ENCODE assay signal across 29 cellular contexts in genomic region chr4:25955705-25956104, GRCh38.
"Had no signal": no experiment of that assay in that cellular context is flagged by ENCODE, and none has a peak within 500 bp of the region (broad histone marks: within the 10 kb centered on the region; RNA-seq: fewer than 3 reads in every experiment).

No MANE protein-coding gene starts in this region.

- H3K36me3 Mint-ChIP-seq: activated naive CD4-positive, alpha-beta T cell treated with anti-CD3 and anti-CD28 coated beads, Interleukin-2, amount 10 ng/mL, durations not matched to agents 7 days and 5 days; activated naive CD8-positive, alpha-beta T cell treated with anti-CD3 and anti-CD28 coated beads, Interleukin-2, amount 10 ng/mL, durations not matched to agents 7 days and 5 days; brain had no signal

- H3K4me1 Mint-ChIP-seq: activated B cell treated with CpG ODN at 0.5 μM for 24 hours had no signal

- ATAC-seq: activated CD4-positive, CD25-positive, alpha-beta regulatory T cell treated with anti-CD3 and anti-CD28 coated beads, Interleukin-2, amount 50 U/mL, for 24 hours; activated naive CD4-positive, alpha-beta T cell treated with anti-CD3 and anti-CD28 coated beads, Interleukin-2, amount 50 U/mL, for 72 hours; activated T-cell treated with anti-CD3 and anti-CD28 coated beads, Interleukin-2, amount 50 U/mL, for 4 hours; foreskin keratinocyte; gastrocnemius medialis; heart left ventricle had no signal

- H3K4me3 Mint-ChIP-seq: activated B cell treated with CpG ODN at 0.5 μM for 24 hours; activated CD4-positive, alpha-beta memory T cell treated with anti-CD3 and anti-CD28 coated beads, Interleukin-2, amount 10 ng/mL, durations not matched to agents 7 days and 5 days; activated naive CD4-positive, alpha-beta T cell treated with anti-CD3 and anti-CD28 coated beads, Interleukin-2, amount 10 ng/mL, durations not matched to agents 7 days and 5 days; activated naive CD8-positive, alpha-beta T cell treated with anti-CD3 and anti-CD28 coated beads, Interleukin-2, amount 10 ng/mL, durations not matched to agents 7 days and 5 days; activated T-cell treated with anti-CD3 and anti-CD28 coated beads, Interleukin-2, amount 50 U/mL, for 4 hours; brain; dendritic cell treated with granulocyte-macrophage colony-stimulating factor and Interleukin-4, amounts not matched to agents 40 ng/mL and 50 ng/mL, for 4 days had no signal

- H3K9me3 ChIP-seq: ascending aorta, breast epithelium, esophagus muscularis mucosa, gastrocnemius medialis, heart left ventricle had no signal

- H3K27ac ChIP-seq: ascending aorta, breast epithelium, cardiac muscle cell, coronary artery, esophagus muscularis mucosa, foreskin keratinocyte, gastrocnemius medialis, heart left ventricle, VCaP had no signal

- H3K9me3 Mint-ChIP-seq: activated B cell treated with CpG ODN at 0.5 μM for 24 hours; activated CD4-positive, alpha-beta memory T cell treated with anti-CD3 and anti-CD28 coated beads, Interleukin-2, amount 10 ng/mL, durations not matched to agents 7 days and 5 days; activated naive CD4-positive, alpha-beta T cell treated with anti-CD3 and anti-CD28 coated beads, Interleukin-2, amount 10 ng/mL, durations not matched to agents 7 days and 5 days; activated naive CD8-positive, alpha-beta T cell treated with anti-CD3 and anti-CD28 coated beads, Interleukin-2, amount 10 ng/mL, durations not matched to agents 7 days and 5 days; activated T-cell treated with anti-CD3 and anti-CD28 coated beads, Interleukin-2, amount 50 U/mL, for 4 hours; dendritic cell treated with granulocyte-macrophage colony-stimulating factor and Interleukin-4, amounts not matched to agents 40 ng/mL and 50 ng/mL, for 4 days had no signal

- H3K27ac Mint-ChIP-seq: activated B cell treated with CpG ODN at 0.5 μM for 24 hours; activated CD4-positive, alpha-beta memory T cell treated with anti-CD3 and anti-CD28 coated beads, Interleukin-2, amount 10 ng/mL, durations not matched to agents 7 days and 5 days; activated naive CD4-positive, alpha-beta T cell treated with anti-CD3 and anti-CD28 coated beads, Interleukin-2, amount 10 ng/mL, durations not matched to agents 7 days and 5 days; activated naive CD4-positive, alpha-beta T cell treated with anti-CD3 and anti-CD28 coated beads, Interleukin-2, amount 50 U/mL, for 72 hours; activated naive CD8-positive, alpha-beta T cell treated with anti-CD3 and anti-CD28 coated beads, Interleukin-2, amount 10 ng/mL, durations not matched to agents 7 days and 5 days; dendritic cell treated with granulocyte-macrophage colony-stimulating factor and Interleukin-4, amounts not matched to agents 40 ng/mL and 50 ng/mL, for 4 days had no signal

- H3K4me1 ChIP-seq: ascending aorta, breast epithelium, foreskin keratinocyte, gastrocnemius medialis had no signal

- H3K36me3 ChIP-seq: ascending aorta, breast epithelium, cardiac muscle cell, esophagus muscularis mucosa, gastrocnemius medialis, heart left ventricle had no signal

- H3K4me3 ChIP-seq: ascending aorta, breast epithelium, cardiac muscle cell, coronary artery, dorsolateral prefrontal cortex, esophagus muscularis mucosa, gastrocnemius medialis, heart left ventricle had no signal

- H3K27me3 ChIP-seq: ascending aorta, breast epithelium, cardiac muscle cell, gastrocnemius medialis, heart left ventricle had no signal

- DNase-seq: activated B cell treated with CpG ODN at 0.5 μM for 24 hours; activated CD4-positive, alpha-beta memory T cell treated with anti-CD3 and anti-CD28 coated beads, Interleukin-2, amount 10 ng/mL, durations not matched to agents 7 days and 5 days; activated CD4-positive, alpha-beta T cell treated with anti-CD3 and anti-CD28 coated beads for 48 hours; activated CD8-positive, alpha-beta memory T cell treated with anti-CD3 and anti-CD28 coated beads, Interleukin-2, amount 50 U/mL, for 48 hours; activated gamma-delta T cell; activated naive CD4-positive, alpha-beta T cell; activated naive CD4-positive, alpha-beta T cell treated with anti-CD3 and anti-CD28 coated beads, Interleukin-2, amount 10 ng/mL, durations not matched to agents 7 days and 5 days; activated naive CD8-positive, alpha-beta T cell treated with anti-CD3 and anti-CD28 coated beads, Interleukin-2, amount 10 ng/mL, durations not matched to agents 7 days and 5 days; activated T-cell treated with anti-CD3 and anti-CD28 coated beads, Interleukin-2, amount 50 U/mL, for 4 hours; central memory CD4-positive, alpha-beta T cell; cerebellar nuclear complex; effector memory CD4-positive, alpha-beta T cell; erythroblast; foreskin keratinocyte; gastrocnemius medialis; glutamatergic neuron; heart left ventricle; T-helper 2 cell had no signal
